1 cellular context compared by ENCODE assay signal in genomic region chr18:3624546-3624817, GRCh38.
TF ChIP-seq lines count a peak whose summit lies in the region.

No MANE protein-coding gene starts in this region.

TF ChIP-seq in SK-N-SH treated with all-trans-retinoic acid at 6 μM for 48 hours, 23 proteins besides CTCF, POLR2A, EP300 and RAD21 (continued from another document):
- TF ChIP-seq TSHZ2 (CRISPR knock-in tag; IDR thresholded peaks at IDR 0.05) = no peak
- TF ChIP-seq TCF4 (CRISPR knock-in tag; IDR thresholded peaks at IDR 0.05; ENCODE audit: borderline replicate concordance) = no peak
- TF ChIP-seq ZNF8 (CRISPR knock-in tag; IDR thresholded peaks at IDR 0.05) = no peak
- TF ChIP-seq GLIS3 (CRISPR knock-in tag; IDR thresholded peaks at IDR 0.05) = no peak
- TF ChIP-seq CSRNP3 (CRISPR knock-in tag; IDR thresholded peaks at IDR 0.05) = no peak
- TF ChIP-seq TOX (CRISPR knock-in tag; IDR thresholded peaks at IDR 0.05; ENCODE audit: borderline replicate concordance) = no peak
- TF ChIP-seq BACH2 (CRISPR knock-in tag; IDR thresholded peaks at IDR 0.05; ENCODE audit: borderline replicate concordance) = no peak
- TF ChIP-seq ISL1 (CRISPR knock-in tag; IDR thresholded peaks at IDR 0.05) = no peak
- TF ChIP-seq CSDC2 (CRISPR knock-in tag; IDR thresholded peaks at IDR 0.05) = no peak
- TF ChIP-seq ESRRG (CRISPR knock-in tag; IDR thresholded peaks at IDR 0.05) = no peak
- TF ChIP-seq ZC3H10 (CRISPR knock-in tag; IDR thresholded peaks at IDR 0.05) = no peak
- no peak for TF ChIP-seq POU6F1 (CRISPR knock-in tag; IDR thresholded peaks at IDR 0.05; ENCODE audit: borderline replicate concordance, low read depth)
- TF ChIP-seq SNAI2 (CRISPR knock-in tag; IDR thresholded peaks at IDR 0.05) = no peak
- no peak for TF ChIP-seq CREB5 (CRISPR knock-in tag; IDR thresholded peaks at IDR 0.05; ENCODE audit: low read depth)
- no peak for TF ChIP-seq ZFP30 (CRISPR knock-in tag; IDR thresholded peaks at IDR 0.05)
- no peak for TF ChIP-seq PPARA (CRISPR knock-in tag; IDR thresholded peaks at IDR 0.05; ENCODE audit: borderline replicate concordance)
